In genomic region chr2:235049069-235049468, GRCh38 we compare ENCODE assay signal across 14 cellular contexts.
DNase-seq lines count a peak whose midpoint lies in the region; ATAC-seq and TF ChIP-seq lines count a peak whose summit lies in the region.
"Had no signal": no experiment of that assay in that cellular context is flagged by ENCODE, and none has a peak within 500 bp of the region (broad histone marks: within the 10 kb centered on the region; RNA-seq: fewer than 3 reads in every experiment).

No MANE protein-coding gene starts in this region.

- no peak for TF ChIP-seq CTCF in gastroesophageal sphincter (IDR thresholded peaks at IDR 0.05)

- no peak for TF ChIP-seq POLR2A in gastroesophageal sphincter (IDR thresholded peaks at IDR 0.05)

- H3K27ac ChIP-seq in right cardiac atrium (ENCODE audit: low read length) (peak overlapping the region; percentile 15), SJSA1 (peak overlapping the region; percentile 96), gastroesophageal sphincter (no peak overlapping the region)
- H3K27ac ChIP-seq: parathyroid adenoma had no signal

- no peaks in the 10 kb centered on the region for H3K9me3 ChIP-seq in right cardiac atrium (ENCODE audit: control insufficient read depth, low read length)
- H3K9me3 ChIP-seq in SJSA1 (replicated peaks) = no peaks in the 10 kb centered on the region
- no peaks in the 10 kb centered on the region for H3K9me3 ChIP-seq in gastroesophageal sphincter

- H3K36me3 ChIP-seq in SJSA1 (peaks cover 76% of the 10 kb centered on the region), gastroesophageal sphincter (peaks cover 0 to 46% of the 10 kb centered on the region in 2 donors)

- CTCF ChIA-PET in activated CD4-positive, alpha-beta T cell treated with anti-CD3 and anti-CD28 coated beads for 36 hours (lab: Charles Lee) = no interaction called here

- peaks cover 9% of the 10 kb centered on the region for H3K27me3 Mint-ChIP-seq in activated CD4-positive, alpha-beta T cell treated with anti-CD3 and anti-CD28 coated beads for 36 hours

- DNase-seq in right cardiac atrium = peak in 1 of 3 donors; percentile 26
- no peak for DNase-seq in cardiac septum (ENCODE audit: low spot score)
- DNase-seq in SJSA1 (ENCODE audit: low read depth in 1 of 2, low spot score in 2 of 2) = no peak
- peak; percentile 42 for DNase-seq in mucosa of gallbladder (ENCODE audit: low spot score)
- DNase-seq in iPS-NIHi7 (ENCODE audit: extremely low spot score) = no peak
- no peak for DNase-seq in activated CD4-positive, alpha-beta T cell treated with anti-CD3 and anti-CD28 coated beads for 36 hours
- DNase-seq: cortex of kidney, glutamatergic neuron, NCI-H1048 had no signal

- H3K27me3 ChIP-seq in right cardiac atrium (ENCODE audit: control insufficient read depth, insufficient read depth) (no peaks in the 10 kb centered on the region), SJSA1 (replicated peaks) (no peaks in the 10 kb centered on the region), gastroesophageal sphincter (no peaks in the 10 kb centered on the region)

- peaks cover 20% of the 10 kb centered on the region for H3K4me1 ChIP-seq in right cardiac atrium (ENCODE audit: control insufficient read depth, insufficient read depth, low read length)
- H3K4me1 ChIP-seq in SJSA1 (replicated peaks) = peaks cover 70% of the 10 kb centered on the region
- peaks cover 0 to 47% (median 9%) of the 10 kb centered on the region in 3 donors for H3K4me1 ChIP-seq in gastroesophageal sphincter
- H3K4me1 ChIP-seq: parathyroid adenoma had no signal

- H3K36me3 Mint-ChIP-seq in activated CD4-positive, alpha-beta T cell treated with anti-CD3 and anti-CD28 coated beads for 36 hours (ENCODE audit: low read depth) = no peaks in the 10 kb centered on the region

- ATAC-seq in right cardiac atrium = no peak
- ATAC-seq in activated CD4-positive, alpha-beta T cell treated with anti-CD3 and anti-CD28 coated beads for 36 hours = no peak
- no peak for ATAC-seq in gastroesophageal sphincter
- ATAC-seq in GM18868 (IDR thresholded peaks at IDR 0.05; ENCODE audit: unreplicated experiment) = no peak
- ATAC-seq: activated T-helper 17 cell treated with anti-CD3 and anti-CD28 coated beads, Interleukin-2, amount 50 U/mL, for 72 hours; K562 had no signal

- no peak overlapping the region for H3K4me3 Mint-ChIP-seq in activated CD4-positive, alpha-beta T cell treated with anti-CD3 and anti-CD28 coated beads for 36 hours
- H3K4me3 Mint-ChIP-seq: activated T-helper 17 cell treated with anti-CD3 and anti-CD28 coated beads, Interleukin-2, amount 50 U/mL, for 72 hours had no signal

- TF ChIP-seq EP300 in gastroesophageal sphincter (IDR thresholded peaks at IDR 0.05) = no peak

- 79% methylated on average over 6 of the region's 6 CpGs for WGBS in right cardiac atrium
- WGBS in gastroesophageal sphincter (ENCODE audit: low coverage in 1 of 2), 2 donors = 90 to 100% methylated on average over 2 of the region's 6 CpGs

- POLR2A ChIA-PET in activated CD4-positive, alpha-beta T cell treated with anti-CD3 and anti-CD28 coated beads for 36 hours (lab: Charles Lee) = no interaction called here

- intact Hi-C loops in right cardiac atrium (cut with DNase I) = no loop called here
- intact Hi-C loops in cardiac septum (cut with DNase I) = loop anchor here (5.0 kb wide), 1 partner anchor 87 kb away; no protein-coding TSS in a partner anchor
- intact Hi-C loops in activated CD4-positive, alpha-beta T cell treated with anti-CD3 and anti-CD28 coated beads for 36 hours (cut with DNase I, micrococcal nuclease) = no loop called here

- no peaks in the 10 kb centered on the region for H3K9me3 Mint-ChIP-seq in activated CD4-positive, alpha-beta T cell treated with anti-CD3 and anti-CD28 coated beads for 36 hours (ENCODE audit: low read depth)
- H3K9me3 Mint-ChIP-seq: activated T-helper 17 cell treated with anti-CD3 and anti-CD28 coated beads, Interleukin-2, amount 50 U/mL, for 72 hours had no signal

- H3K4me1 Mint-ChIP-seq in activated CD4-positive, alpha-beta T cell treated with anti-CD3 and anti-CD28 coated beads for 36 hours = peaks cover 12% of the 10 kb centered on the region

- H3K4me3 ChIP-seq in right cardiac atrium (ENCODE audit: low read length) = no peak overlapping the region
- H3K4me3 ChIP-seq in SJSA1 = no peak overlapping the region
- H3K4me3 ChIP-seq in gastroesophageal sphincter = no peak overlapping the region
- H3K4me3 ChIP-seq: K562 had no signal

- H3K27ac Mint-ChIP-seq in activated CD4-positive, alpha-beta T cell treated with anti-CD3 and anti-CD28 coated beads for 36 hours = no peak overlapping the region
- H3K27ac Mint-ChIP-seq: activated T-helper 17 cell treated with anti-CD3 and anti-CD28 coated beads, Interleukin-2, amount 50 U/mL, for 72 hours had no signal

Comparison
In these comparisons a context has a peak if more than half of its experiments do, and no peak if none do; other contexts are left out.
1. H3K27ac ChIP-seq: peak in right cardiac atrium (single experiment) and SJSA1 (single experiment); none in gastroesophageal sphincter (0 of 4).